ENCODE assay signal across 1 cellular context in genomic region chr11:727859-728748, GRCh38.
A peak's percentile ranks its signal among the peaks of the same experiment; 100 is the strongest.
TF ChIP-seq lines count a peak whose summit lies in the region.

No MANE protein-coding gene starts in this region.

TF ChIP-seq in IMR-90, 13 proteins besides CTCF, POLR2A, EP300 and RAD21 (continued from another document):
- TF ChIP-seq ELK1 (IDR thresholded peaks at IDR 0.05; ENCODE audit: borderline replicate concordance, low read depth, low read length) = no peak
- TF ChIP-seq BHLHE40 (IDR thresholded peaks at IDR 0.05; ENCODE audit: low read depth, low read length) = peak; percentile 53
- 0 out of 2 replicates have a peak, but pooled peaks have one; percentile 4 for TF ChIP-seq FOS (IDR thresholded peaks at IDR 0.05; ENCODE audit: low read depth, low read length)
- no peak for TF ChIP-seq CEBPB (IDR thresholded peaks at IDR 0.05; ENCODE audit: low read depth, low read length)
- peak; percentile 82 for TF ChIP-seq USF2 (IDR thresholded peaks at IDR 0.05; ENCODE audit: low read depth, low read length)
- no peak for TF ChIP-seq MXI1 (IDR thresholded peaks at IDR 0.05; ENCODE audit: borderline replicate concordance, low read depth, low read length)
